In the genomic region with DNA sequence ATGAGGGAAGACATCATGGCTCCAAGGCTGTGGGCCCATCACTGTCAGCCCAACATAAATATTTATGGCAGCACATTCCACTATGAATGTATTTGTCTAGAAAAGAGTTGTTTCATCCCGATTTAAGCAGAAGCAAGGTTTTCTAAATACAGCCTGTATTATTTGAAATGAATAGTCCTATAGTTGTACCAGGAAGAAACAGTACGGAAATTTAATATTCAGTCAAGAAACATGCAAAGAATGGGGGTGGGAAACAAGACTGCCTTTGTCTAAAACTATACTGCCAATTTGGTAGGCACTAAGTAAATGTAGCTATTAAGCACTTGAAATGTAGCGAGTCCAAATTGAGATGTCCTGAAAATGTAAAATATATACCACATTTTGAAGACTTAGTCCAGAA, we compare ENCODE assay signal across 25 cellular contexts.
DNase-seq lines count a peak whose midpoint lies in the region; ATAC-seq and TF ChIP-seq lines count a peak whose summit lies in the region.
"Had no signal": no experiment of that assay in that cellular context is flagged by ENCODE, and none has a peak within 500 bp of the region (broad histone marks: within the 10 kb centered on the region; RNA-seq: fewer than 3 reads in every experiment).

No MANE protein-coding gene starts in this region.

- no CpG with 5 or more reads among the region's 3 CpGs for WGBS in IMR-90 (ENCODE audit: extremely low coverage in 2 of 2, insufficient read length in 1 of 2), 2 experiments

- H3K4me3 ChIP-seq in IMR-90 (ENCODE audit: insufficient read depth, low read depth, low read length): no peak overlapping the region
- H3K4me3 ChIP-seq in CD8-positive, alpha-beta memory T cell (ENCODE audit: low read length): no peak overlapping the region
- H3K4me3 ChIP-seq: BLaER1 treated with 17β-estradiol and CSF1 and Interleukin-3, amounts not matched to agents 10 nM and 100 nM; GM12878 had no signal

- H3K27ac Mint-ChIP-seq in neural crest cell (ENCODE audit: unreplicated experiment): peak overlapping the region; percentile 54
- H3K27ac Mint-ChIP-seq in CD8-positive, alpha-beta memory T cell: no peak overlapping the region
- H3K27ac Mint-ChIP-seq: B cell; CD4-positive, alpha-beta T cell; CD8-positive, alpha-beta T cell had no signal

- ATAC-seq in IMR-90 (ENCODE audit: low read depth) (peak; percentile 17; the same call in 1 of the 2 replicates), GM19328 (IDR thresholded peaks at IDR 0.05; ENCODE audit: unreplicated experiment) (no peak), GM19035 (IDR thresholded peaks at IDR 0.05; ENCODE audit: unreplicated experiment) (no peak)
- ATAC-seq: CD8-positive, alpha-beta T cell; GM12878 had no signal

- H4K91ac ChIP-seq in IMR-90 (ENCODE audit: insufficient read depth, low read depth, low read length): no peak overlapping the region

- peaks cover 9% of the 10 kb centered on the region for H3K9me3 Mint-ChIP-seq in neural crest cell
- H3K9me3 Mint-ChIP-seq in CD8-positive, alpha-beta memory T cell: peaks cover 0 to 2% (median 0%) of the 10 kb centered on the region in 5 donors
- H3K9me3 Mint-ChIP-seq: CD4-positive, alpha-beta T cell; CD8-positive, alpha-beta T cell had no signal

- H2BK120ac ChIP-seq in IMR-90 (ENCODE audit: low read depth, low read length): no peak overlapping the region

- CTCF ChIA-PET in IMR-90 (lab: Yijun Ruan, JAX): no interaction called here
- CTCF ChIA-PET in CD8-positive, alpha-beta memory T cell (lab: Charles Lee): no interaction called here

- TF ChIP-seq POLR2A in IMR-90 (IDR thresholded peaks at IDR 0.05; ENCODE audit: low read depth, low read length): no peak

- no peak overlapping the region for H4K8ac ChIP-seq in IMR-90 (ENCODE audit: low read depth in 2 of 2, low read length in 2 of 2)

- H2AFZ ChIP-seq in IMR-90 (replicated peaks; ENCODE audit: low read length, poor library complexity): no peak overlapping the region

- no peaks in the 10 kb centered on the region for H4K20me1 ChIP-seq in IMR-90 (ENCODE audit: insufficient read depth, low read length)

- H3K4ac ChIP-seq in IMR-90 (ENCODE audit: low read depth, low read length): no peak overlapping the region

- no TSS peak for BruUV-seq in IMR-90 (replicated peaks; lab: Mats Ljungman, UMichigan)

- in situ Hi-C loops in IMR-90 (cut with MboI; ENCODE audit: low sequenced_read_pairs): no loop called here
- in situ Hi-C loops in SK-MEL-5 (cut with HindIII; ENCODE audit: low pct_unique_long_range_greater_than_20kb, low sequenced_read_pairs): no loop called here

- POLR2A ChIA-PET in IMR-90 (lab: Charles Lee; ENCODE audit: unreplicated experiment): no interaction called here
- POLR2A ChIA-PET in CD8-positive, alpha-beta memory T cell (lab: Charles Lee): no interaction called here

- dilution Hi-C loops in IMR-90 (cut with HindIII; ENCODE audit: low sequenced_read_pairs, unreplicated experiment): no loop called here

- H3K9me1 ChIP-seq in IMR-90 (ENCODE audit: insufficient read depth, low read length): no peaks in the 10 kb centered on the region

- no peak for TF ChIP-seq RAD21 in IMR-90 (IDR thresholded peaks at IDR 0.05; ENCODE audit: low read length)

- no peak overlapping the region for H3K9ac ChIP-seq in IMR-90 (ENCODE audit: low read depth, low read length)
- H3K9ac ChIP-seq: BLaER1 treated with 17β-estradiol and CSF1 and Interleukin-3, amounts not matched to agents 10 nM and 100 nM had no signal

- H2AK5ac ChIP-seq in IMR-90 (ENCODE audit: low read depth, low read length): no peak overlapping the region

- no peaks in the 10 kb centered on the region for H3K27me3 ChIP-seq in IMR-90 (ENCODE audit: control insufficient read depth, insufficient read depth, low read length)
- H3K27me3 ChIP-seq in CD8-positive, alpha-beta memory T cell (ENCODE audit: insufficient read depth, low read length, poor library complexity, severe bottlenecking): no peaks in the 10 kb centered on the region

- H2BK5ac ChIP-seq in IMR-90 (ENCODE audit: low read depth, low read length, poor library complexity, severe bottlenecking): peak overlapping the region; percentile 13

- H3K36me3 ChIP-seq in IMR-90 (ENCODE audit: control insufficient read depth, insufficient read depth, low read length): no peaks in the 10 kb centered on the region
- H3K36me3 ChIP-seq in CD8-positive, alpha-beta memory T cell (ENCODE audit: insufficient read depth, low read length): no peaks in the 10 kb centered on the region
- H3K36me3 ChIP-seq: BLaER1 treated with 17β-estradiol and CSF1 and Interleukin-3, amounts not matched to agents 10 nM and 100 nM had no signal

- H3K36me3 Mint-ChIP-seq in neural crest cell (ENCODE audit: low read depth): peaks cover 3% of the 10 kb centered on the region
- H3K36me3 Mint-ChIP-seq in CD8-positive, alpha-beta memory T cell: no peaks in the 10 kb centered on the region
- H3K36me3 Mint-ChIP-seq: CD8-positive, alpha-beta T cell had no signal

- intact Hi-C loops in IMR-90 (cut with micrococcal nuclease): no loop called here

- H3K27ac ChIP-seq in IMR-90 (ENCODE audit: insufficient read depth, low read length): no peak overlapping the region
- no peak overlapping the region for H3K27ac ChIP-seq in CD8-positive, alpha-beta memory T cell (ENCODE audit: low read depth, low read length)
- H3K27ac ChIP-seq: BLaER1 treated with 17β-estradiol and CSF1 and Interleukin-3, amounts not matched to agents 10 nM and 100 nM; C4-2B had no signal

- no peaks in the 10 kb centered on the region for H3K9me3 ChIP-seq in IMR-90 (ENCODE audit: control insufficient read depth, insufficient read depth, low read length)
- no peaks in the 10 kb centered on the region for H3K9me3 ChIP-seq in CD8-positive, alpha-beta memory T cell (ENCODE audit: low read length)
- H3K9me3 ChIP-seq: BLaER1 treated with 17β-estradiol and CSF1 and Interleukin-3, amounts not matched to agents 10 nM and 100 nM; Caco-2 had no signal

- no peaks in the 10 kb centered on the region for H3K27me3 Mint-ChIP-seq in neural crest cell (ENCODE audit: low read depth)
- H3K27me3 Mint-ChIP-seq in CD8-positive, alpha-beta memory T cell: peaks cover 0 to 1% of the 10 kb centered on the region in 2 donors
- H3K27me3 Mint-ChIP-seq: B cell had no signal

- no peak overlapping the region for H3K18ac ChIP-seq in IMR-90 (ENCODE audit: low read depth, low read length)

- DNase-seq in COLO829 (ENCODE audit: low spot score) (peak; percentile 67), IMR-90 (no peak), SK-MEL-5 (ENCODE audit: low read depth, low spot score) (peak; percentile 67), neural crest cell (ENCODE audit: low read depth, low spot score) (no peak), NCI-H187 (lab: John Stamatoyannopoulos, UW) (no peak)
- DNase-seq in CD8-positive, alpha-beta memory T cell: no peak
- DNase-seq: 8988T; AML-193; Caco-2; Calu3; CD4-positive, alpha-beta T cell; CD8-positive, alpha-beta T cell; DMS 273 treated with DMSO at 0.1 percent for 48 hours; DMS153; DMS53; DMS79; DND-41; EL; GDM1 had no signal

- H2BK15ac ChIP-seq in IMR-90 (ENCODE audit: low read depth, low read length): no peak overlapping the region

- H2BK20ac ChIP-seq in IMR-90 (ENCODE audit: low read depth, low read length): no peak overlapping the region

- no peak overlapping the region for H2AK9ac ChIP-seq in IMR-90 (replicated peaks; ENCODE audit: low read depth, low read length, poor library complexity)

- peaks cover 3% of the 10 kb centered on the region for H3K4me1 ChIP-seq in IMR-90 (ENCODE audit: control insufficient read depth, insufficient read depth, low read length)
- H3K4me1 ChIP-seq in CD8-positive, alpha-beta memory T cell (ENCODE audit: insufficient read depth, low read length): no peaks in the 10 kb centered on the region
- H3K4me1 ChIP-seq: BLaER1 treated with 17β-estradiol and CSF1 and Interleukin-3, amounts not matched to agents 10 nM and 100 nM; Caco-2 had no signal

- H3K4me1 Mint-ChIP-seq in neural crest cell: peaks cover 34% of the 10 kb centered on the region
- no peaks in the 10 kb centered on the region for H3K4me1 Mint-ChIP-seq in CD8-positive, alpha-beta memory T cell

- no peak overlapping the region for H3K23ac ChIP-seq in IMR-90 (ENCODE audit: low read depth, low read length)

- no peak overlapping the region for H3K56ac ChIP-seq in IMR-90 (ENCODE audit: extremely low read depth, insufficient read depth, low read length)

- no peak for TF ChIP-seq CTCF in IMR-90 (conservative IDR thresholded peaks at IDR 0.05; ENCODE audit: low read depth, low read length)
- no peak for TF ChIP-seq CTCF in neural crest cell (conservative IDR thresholded peaks at IDR 0.05)

- no peak overlapping the region for H3K4me3 Mint-ChIP-seq in neural crest cell
- no peak overlapping the region for H3K4me3 Mint-ChIP-seq in CD8-positive, alpha-beta memory T cell
- H3K4me3 Mint-ChIP-seq: B cell; CD4-positive, alpha-beta T cell; CD8-positive, alpha-beta T cell had no signal

- no peak overlapping the region for H3K14ac ChIP-seq in IMR-90 (replicated peaks; ENCODE audit: low read depth, low read length)

- H4K5ac ChIP-seq in IMR-90 (ENCODE audit: low read depth, low read length): no peak overlapping the region

- H3K79me1 ChIP-seq in IMR-90 (ENCODE audit: low read depth in 1 of 2, low read length in 2 of 2): no peaks in the 10 kb centered on the region

- no peak overlapping the region for H3K4me2 ChIP-seq in IMR-90 (ENCODE audit: low read depth, low read length)
- H3K4me2 ChIP-seq: BLaER1 treated with 17β-estradiol and CSF1 and Interleukin-3, amounts not matched to agents 10 nM and 100 nM had no signal

TF ChIP-seq in IMR-90, 13 proteins besides CTCF, POLR2A, EP300 and RAD21 (continues in another document):
- TF ChIP-seq, protein P1, sequence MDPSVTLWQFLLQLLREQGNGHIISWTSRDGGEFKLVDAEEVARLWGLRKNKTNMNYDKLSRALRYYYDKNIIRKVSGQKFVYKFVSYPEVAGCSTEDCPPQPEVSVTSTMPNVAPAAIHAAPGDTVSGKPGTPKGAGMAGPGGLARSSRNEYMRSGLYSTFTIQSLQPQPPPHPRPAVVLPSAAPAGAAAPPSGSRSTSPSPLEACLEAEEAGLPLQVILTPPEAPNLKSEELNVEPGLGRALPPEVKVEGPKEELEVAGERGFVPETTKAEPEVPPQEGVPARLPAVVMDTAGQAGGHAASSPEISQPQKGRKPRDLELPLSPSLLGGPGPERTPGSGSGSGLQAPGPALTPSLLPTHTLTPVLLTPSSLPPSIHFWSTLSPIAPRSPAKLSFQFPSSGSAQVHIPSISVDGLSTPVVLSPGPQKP (IDR thresholded peaks at IDR 0.05; ENCODE audit: borderline replicate concordance, low read depth, low read length): no peak
- TF ChIP-seq SMC3 (IDR thresholded peaks at IDR 0.05; ENCODE audit: low read depth, low read length) (no peak), MAFK (IDR thresholded peaks at IDR 0.05; ENCODE audit: low read depth, low read length) (no peak), BHLHE40 (IDR thresholded peaks at IDR 0.05; ENCODE audit: low read depth, low read length) (no peak), MAZ (IDR thresholded peaks at IDR 0.05; ENCODE audit: borderline replicate concordance, low read depth, low read length) (no peak), MXI1 (IDR thresholded peaks at IDR 0.05; ENCODE audit: borderline replicate concordance, low read depth, low read length) (no peak), NFE2L2 (IDR thresholded peaks at IDR 0.05; ENCODE audit: low read depth, low read length) (no peak), FOS (IDR thresholded peaks at IDR 0.05; ENCODE audit: low read depth, low read length) (no peak), RCOR1 (IDR thresholded peaks at IDR 0.05; ENCODE audit: insufficient replicate concordance, low read length) (no peak)

Comparison
In these comparisons a context has a peak if more than half of its experiments do, and no peak if none do; other contexts are left out.
1. DNase-seq: peak in COLO829 (single experiment) and SK-MEL-5 (single experiment); none in IMR-90 (single experiment), neural crest cell (single experiment), NCI-H187 (0 of 2) and CD8-positive, alpha-beta memory T cell (0 of 5).